Comparison of ENCODE assay signal across 8 cellular contexts in genomic region chr19:10403137-10404021, GRCh38. TPM values are rescaled to one million over a fixed set of nuclear protein-coding genes. Genes with fewer than 3 reads are reported as not detected.
DNase-seq lines count a peak whose midpoint lies in the region; ATAC-seq and TF ChIP-seq lines count a peak whose summit lies in the region.

CDC37 (minus strand) TSS chr19:10403542; CDS start chr19:10403479, 63 bp downstream.

- no peaks in the 10 kb centered on the region for H3K9me3 ChIP-seq in esophagus (ENCODE audit: control insufficient read depth in 2 of 2, insufficient read depth in 1 of 2, low read depth in 1 of 2, low read length in 1 of 2)
- no peaks in the 10 kb centered on the region for H3K9me3 ChIP-seq in muscle layer of duodenum (ENCODE audit: control insufficient read depth in 1 of 2, low read length in 2 of 2)

- no peaks in the 10 kb centered on the region for H3K27me3 Mint-ChIP-seq in activated T-cell treated with anti-CD3 and anti-CD28 coated beads, Interleukin-2, amount 50 U/mL, for 24 hours

- no peaks in the 10 kb centered on the region for H3K9me3 Mint-ChIP-seq in activated T-cell treated with anti-CD3 and anti-CD28 coated beads, Interleukin-2, amount 50 U/mL, for 24 hours

- WGBS in esophagus, 2 donors, result 0% methylated on average over 68 to 69 of the region's 69 CpGs

- peaks cover 46% of the 10 kb centered on the region for H3K36me3 Mint-ChIP-seq in activated T-cell treated with anti-CD3 and anti-CD28 coated beads, Interleukin-2, amount 50 U/mL, for 24 hours (ENCODE audit: low read depth)

- H3K27me3 ChIP-seq in esophagus (ENCODE audit: control insufficient read depth in 1 of 2, insufficient read depth in 2 of 2, low read length in 2 of 2) (peaks cover 0 to 9% of the 10 kb centered on the region in 2 donors), muscle layer of duodenum (ENCODE audit: low read depth, low read length) (no peaks in the 10 kb centered on the region)

- peak within 1 kb of the TSS; percentile 98 for H3K4me3 Mint-ChIP-seq in activated T-cell treated with anti-CD3 and anti-CD28 coated beads, Interleukin-2, amount 50 U/mL, for 24 hours

- ATAC-seq in GM21717 (IDR thresholded peaks at IDR 0.05; ENCODE audit: unreplicated experiment), result peak; percentile 55

- peaks cover 0 to 3% of the 10 kb centered on the region in 2 donors for H3K36me3 ChIP-seq in esophagus (ENCODE audit: control insufficient read depth in 2 of 2, insufficient read depth in 2 of 2, low read length in 1 of 2)
- peaks cover 0 to 5% of the 10 kb centered on the region in 2 donors for H3K36me3 ChIP-seq in muscle layer of duodenum (ENCODE audit: control insufficient read depth in 1 of 2, insufficient read depth in 2 of 2, low read length in 2 of 2)

- DNase-seq in DMS153 treated with DMSO at 0.1 percent for 48 hours (lab: John Stamatoyannopoulos, UW; ENCODE audit: unreplicated experiment) (peak; percentile 65), KG1 (lab: John Stamatoyannopoulos, UW) (peak; percentile 93)
- peak; percentile 99 for DNase-seq in activated T-cell treated with anti-CD3 and anti-CD28 coated beads, Interleukin-2, amount 50 U/mL, for 24 hours
- DNase-seq in stimulated activated CD8-positive, alpha-beta memory T cell treated with anti-CD3 and anti-CD28 coated beads, Interleukin-7, amount 100 ng/mL, for 24 hours (ENCODE audit: low read depth), result peak; percentile 96

- peak within 1 kb of the TSS; percentile 64 to 89 for H3K27ac ChIP-seq in esophagus (ENCODE audit: low read depth in 2 of 2, low read length in 1 of 2)
- peak within 1 kb of the TSS; percentile 85 for H3K27ac ChIP-seq in muscle layer of duodenum (ENCODE audit: low read length)

- H3K27ac Mint-ChIP-seq in activated T-cell treated with anti-CD3 and anti-CD28 coated beads, Interleukin-2, amount 50 U/mL, for 24 hours, result peak within 1 kb of the TSS; percentile 97

- H3K4me3 ChIP-seq in esophagus (ENCODE audit: low read depth in 1 of 2, low read length in 2 of 2), result peak within 1 kb of the TSS; percentile 89 to 97
- peak within 1 kb of the TSS; percentile 87 to 98 for H3K4me3 ChIP-seq in muscle layer of duodenum (ENCODE audit: low read depth in 1 of 2, low read length in 2 of 2)

- H3K4me1 Mint-ChIP-seq in activated T-cell treated with anti-CD3 and anti-CD28 coated beads, Interleukin-2, amount 50 U/mL, for 24 hours (ENCODE audit: low read depth), result peaks cover 74% of the 10 kb centered on the region

- peaks cover 0 to 9% of the 10 kb centered on the region in 2 donors for H3K4me1 ChIP-seq in esophagus (ENCODE audit: control insufficient read depth in 2 of 2, insufficient read depth in 2 of 2, low read length in 1 of 2)
- H3K4me1 ChIP-seq in muscle layer of duodenum (ENCODE audit: control insufficient read depth in 1 of 2, insufficient read depth in 2 of 2, low read length in 2 of 2), result peaks cover 0 to 40% of the 10 kb centered on the region in 2 donors

TF ChIP-seq in PFSK-1, 5 proteins besides CTCF, POLR2A, EP300 and RAD21:
- TF ChIP-seq POLR2AphosphoS5 (IDR thresholded peaks at IDR 0.05; ENCODE audit: low read depth, low read length) (peak; percentile 96), REST (IDR thresholded peaks at IDR 0.05; ENCODE audit: insufficient read depth in 1 of 2, low read depth in 2 of 2, low read length in 2 of 2) (no peak), FOXP2 (optimal IDR thresholded peaks at IDR 0.05; ENCODE audit: borderline replicate concordance, extremely low read depth, extremely low read length, insufficient read depth) (peak; percentile 55), TAF1 (IDR thresholded peaks at IDR 0.05; ENCODE audit: borderline replicate concordance, insufficient read depth, low read length) (peak; percentile 69; the same call in 1 of the 2 replicates), SIN3A (IDR thresholded peaks at IDR 0.05; ENCODE audit: borderline replicate concordance, insufficient read depth, low read length) (peak; percentile 85)

RNA-seq across cellular contexts. Expression of gene CDC37, which starts in this region (rescaled TPM):
- polyA plus RNA-seq in PFSK-1 (2012; ENCODE audit: insufficient read length, low read depth), result 368 TPM
- 100 to 1,000 TPM; 162 to 206 TPM for polyA plus RNA-seq in esophagus

Comparison
In these comparisons a context has a peak if more than half of its experiments do, and no peak if none do; other contexts are left out.
1. Peak in every context shown above with its lines: DNase-seq, ATAC-seq, H3K4me3 ChIP-seq and H3K27ac ChIP-seq.